ENCODE assay signal across 2 cellular contexts in genomic region chr17:8158267-8159031, GRCh38.
A peak's percentile ranks its signal among the peaks of the same experiment; 100 is the strongest.
TF ChIP-seq lines count a peak whose summit lies in the region.

No MANE protein-coding gene starts in this region.

TF ChIP-seq in GM12891, 5 proteins besides CTCF, POLR2A, EP300 and RAD21:
- TF ChIP-seq POLR2AphosphoS5 (IDR thresholded peaks at IDR 0.05; ENCODE audit: low read depth, low read length) (no peak), PAX5 (IDR thresholded peaks at IDR 0.05; ENCODE audit: insufficient read depth, low read length, severe bottlenecking) (no peak), SPI1 (IDR thresholded peaks at IDR 0.05; ENCODE audit: low read depth, low read length) (peak; percentile 61), POU2F2 (IDR thresholded peaks at IDR 0.05; ENCODE audit: low read depth, low read length) (no peak), TAF1 (IDR thresholded peaks at IDR 0.05; ENCODE audit: low read depth, low read length) (no peak)

TF ChIP-seq in GM12878, 131 proteins besides CTCF, POLR2A, EP300 and RAD21:
- TF ChIP-seq SMARCA5 (IDR thresholded peaks at IDR 0.05) (peak; percentile 78), SPI1 (IDR thresholded peaks at IDR 0.05; ENCODE audit: borderline replicate concordance, insufficient read depth, low read depth, low read length) (peak; percentile 73; the same call in 1 of the 2 replicates), MTA2 (IDR thresholded peaks at IDR 0.05; ENCODE audit: low read depth) (peak; percentile 9; the same call in 1 of the 2 replicates), FOXM1 (IDR thresholded peaks at IDR 0.05; ENCODE audit: low read depth, low read length) (no peak), BACH1 (IDR thresholded peaks at IDR 0.05; ENCODE audit: borderline replicate concordance) (peak; percentile 64; the same call in 1 of the 2 replicates), ESRRA (IDR thresholded peaks at IDR 0.05; ENCODE audit: low read length) (peak; percentile 72; the same call in 1 of the 2 replicates), HDGF (IDR thresholded peaks at IDR 0.05) (0 out of 2 replicates have a peak, but pooled peaks have one; percentile 57), RELA (IDR thresholded peaks at IDR 0.05; ENCODE audit: borderline replicate concordance, partially characterized antibody) (peak; percentile 5), BHLHE40 (IDR thresholded peaks at IDR 0.05; ENCODE audit: borderline replicate concordance in 1 of 2, low read depth in 2 of 2, low read length in 1 of 2) (peak in 1 of 2 experiments; percentile 54; a peak in 1 of 4 replicates), NRF1 (conservative IDR thresholded peaks at IDR 0.05; ENCODE audit: low read depth, low read length) (no peak), NBN (IDR thresholded peaks at IDR 0.05) (peak; percentile 52; the same call in 1 of the 2 replicates), ATF7 (IDR thresholded peaks at IDR 0.05; ENCODE audit: low read depth) (no peak), NR2F1 (conservative IDR thresholded peaks at IDR 0.05) (0 out of 2 replicates have a peak, but pooled peaks have one; percentile 51), IRF4 (IDR thresholded peaks at IDR 0.05; ENCODE audit: low read depth, low read length) (0 out of 2 replicates have a peak, but pooled peaks have one; percentile 52), NKRF (conservative IDR thresholded peaks at IDR 0.05) (0 out of 2 replicates have a peak, but pooled peaks have one; percentile 17), ZBTB40 (IDR thresholded peaks at IDR 0.05; ENCODE audit: borderline replicate concordance) (no peak), SMAD5 (IDR thresholded peaks at IDR 0.05; ENCODE audit: low read depth) (0 out of 2 replicates have a peak, but pooled peaks have one; percentile 9), RBBP5 (conservative IDR thresholded peaks at IDR 0.05) (no peak), POU2F2 (IDR thresholded peaks at IDR 0.05; ENCODE audit: borderline replicate concordance, low read depth, low read length) (0 out of 3 replicates have a peak, but pooled peaks have one; percentile 60), RFX5 (IDR thresholded peaks at IDR 0.05; ENCODE audit: low read depth, low read length) (no peak), RB1 (IDR thresholded peaks at IDR 0.05; ENCODE audit: borderline replicate concordance) (0 out of 2 replicates have a peak, but pooled peaks have one; percentile 51), PAX5 (IDR thresholded peaks at IDR 0.05; ENCODE audit: borderline replicate concordance, low read depth, low read length) (peak; percentile 36; the same call in 1 of the 2 replicates), IKZF1 (conservative IDR thresholded peaks at IDR 0.05) (peak; percentile 47; the same call in 1 of the 2 replicates), CREB1 (IDR thresholded peaks at IDR 0.05; ENCODE audit: low read depth) (peak; percentile 40; the same call in 1 of the 2 replicates), POLR2AphosphoS2 (IDR thresholded peaks at IDR 0.05; ENCODE audit: low read depth, low read length) (peak; percentile 69; the same call in 1 of the 2 replicates), POLR2AphosphoS5 (IDR thresholded peaks at IDR 0.05; ENCODE audit: low read length) (peak; percentile 20; the same call in 1 of the 2 replicates), TARDBP (IDR thresholded peaks at IDR 0.05; ENCODE audit: borderline replicate concordance) (no peak), ZNF207 (IDR thresholded peaks at IDR 0.05; ENCODE audit: borderline replicate concordance) (0 out of 2 replicates have a peak, but pooled peaks have one; percentile 34), SMC3 (IDR thresholded peaks at IDR 0.05; ENCODE audit: borderline replicate concordance, low read length) (peak; percentile 63; the same call in 1 of the 2 replicates), YY1 (IDR thresholded peaks at IDR 0.05; ENCODE audit: low read depth, low read length) (peak; percentile 55; the same call in 1 of the 2 replicates), WRNIP1 (IDR thresholded peaks at IDR 0.05; ENCODE audit: borderline replicate concordance, low read depth, low read length) (no peak), RUNX3 (IDR thresholded peaks at IDR 0.05; ENCODE audit: low read length) (peak; percentile 19; the same call in 1 of the 2 replicates), LARP7 (IDR thresholded peaks at IDR 0.05) (peak; percentile 54; the same call in 1 of the 2 replicates), GATAD2B (conservative IDR thresholded peaks at IDR 0.05; ENCODE audit: low read depth) (0 out of 2 replicates have a peak, but pooled peaks have one; percentile 25), IKZF2 (IDR thresholded peaks at IDR 0.05) (peak in 1 of 2 experiments; percentile 41; a peak in 3 of 4 replicates)
- TF ChIP-seq, protein P1, sequence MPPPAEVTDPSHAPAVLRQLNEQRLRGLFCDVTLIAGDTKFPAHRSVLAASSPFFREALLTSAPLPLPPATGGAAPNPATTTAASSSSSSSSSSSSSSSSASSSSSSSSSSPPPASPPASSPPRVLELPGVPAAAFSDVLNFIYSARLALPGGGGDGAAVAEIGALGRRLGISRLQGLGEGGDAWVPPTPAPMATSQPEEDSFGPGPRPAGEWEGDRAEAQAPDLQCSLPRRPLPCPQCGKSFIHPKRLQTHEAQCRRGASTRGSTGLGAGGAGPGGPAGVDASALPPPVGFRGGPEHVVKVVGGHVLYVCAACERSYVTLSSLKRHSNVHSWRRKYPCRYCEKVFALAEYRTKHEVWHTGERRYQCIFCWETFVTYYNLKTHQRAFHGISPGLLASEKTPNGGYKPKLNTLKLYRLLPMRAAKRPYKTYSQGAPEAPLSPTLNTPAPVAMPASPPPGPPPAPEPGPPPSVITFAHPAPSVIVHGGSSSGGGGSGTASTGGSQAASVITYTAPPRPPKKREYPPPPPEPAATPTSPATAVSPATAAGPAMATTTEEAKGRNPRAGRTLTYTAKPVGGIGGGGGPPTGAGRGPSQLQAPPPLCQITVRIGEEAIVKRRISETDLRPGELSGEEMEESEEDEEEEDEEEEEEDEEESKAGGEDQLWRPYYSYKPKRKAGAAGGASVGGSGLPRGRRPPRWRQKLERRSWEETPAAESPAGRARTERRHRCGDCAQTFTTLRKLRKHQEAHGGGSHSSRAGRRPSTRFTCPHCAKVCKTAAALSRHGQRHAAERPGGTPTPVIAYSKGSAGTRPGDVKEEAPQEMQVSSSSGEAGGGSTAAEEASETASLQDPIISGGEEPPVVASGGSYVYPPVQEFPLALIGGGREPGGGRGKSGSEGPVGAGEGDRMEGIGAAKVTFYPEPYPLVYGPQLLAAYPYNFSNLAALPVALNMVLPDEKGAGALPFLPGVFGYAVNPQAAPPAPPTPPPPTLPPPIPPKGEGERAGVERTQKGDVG (CRISPR knock-in tag; IDR thresholded peaks at IDR 0.05), result no peak
- TF ChIP-seq, protein P2, sequence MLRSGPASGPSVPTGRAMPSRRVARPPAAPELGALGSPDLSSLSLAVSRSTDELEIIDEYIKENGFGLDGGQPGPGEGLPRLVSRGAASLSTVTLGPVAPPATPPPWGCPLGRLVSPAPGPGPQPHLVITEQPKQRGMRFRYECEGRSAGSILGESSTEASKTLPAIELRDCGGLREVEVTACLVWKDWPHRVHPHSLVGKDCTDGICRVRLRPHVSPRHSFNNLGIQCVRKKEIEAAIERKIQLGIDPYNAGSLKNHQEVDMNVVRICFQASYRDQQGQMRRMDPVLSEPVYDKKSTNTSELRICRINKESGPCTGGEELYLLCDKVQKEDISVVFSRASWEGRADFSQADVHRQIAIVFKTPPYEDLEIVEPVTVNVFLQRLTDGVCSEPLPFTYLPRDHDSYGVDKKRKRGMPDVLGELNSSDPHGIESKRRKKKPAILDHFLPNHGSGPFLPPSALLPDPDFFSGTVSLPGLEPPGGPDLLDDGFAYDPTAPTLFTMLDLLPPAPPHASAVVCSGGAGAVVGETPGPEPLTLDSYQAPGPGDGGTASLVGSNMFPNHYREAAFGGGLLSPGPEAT (IDR thresholded peaks at IDR 0.05; ENCODE audit: low read depth), result peak; percentile 60; the same call in 1 of the 2 replicates
- TF ChIP-seq, protein P3, sequence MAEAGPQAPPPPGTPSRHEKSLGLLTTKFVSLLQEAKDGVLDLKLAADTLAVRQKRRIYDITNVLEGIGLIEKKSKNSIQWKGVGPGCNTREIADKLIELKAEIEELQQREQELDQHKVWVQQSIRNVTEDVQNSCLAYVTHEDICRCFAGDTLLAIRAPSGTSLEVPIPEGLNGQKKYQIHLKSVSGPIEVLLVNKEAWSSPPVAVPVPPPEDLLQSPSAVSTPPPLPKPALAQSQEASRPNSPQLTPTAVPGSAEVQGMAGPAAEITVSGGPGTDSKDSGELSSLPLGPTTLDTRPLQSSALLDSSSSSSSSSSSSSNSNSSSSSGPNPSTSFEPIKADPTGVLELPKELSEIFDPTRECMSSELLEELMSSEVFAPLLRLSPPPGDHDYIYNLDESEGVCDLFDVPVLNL (IDR thresholded peaks at IDR 0.05; ENCODE audit: low read depth, low read length), result no peak
- TF ChIP-seq, protein P4, sequence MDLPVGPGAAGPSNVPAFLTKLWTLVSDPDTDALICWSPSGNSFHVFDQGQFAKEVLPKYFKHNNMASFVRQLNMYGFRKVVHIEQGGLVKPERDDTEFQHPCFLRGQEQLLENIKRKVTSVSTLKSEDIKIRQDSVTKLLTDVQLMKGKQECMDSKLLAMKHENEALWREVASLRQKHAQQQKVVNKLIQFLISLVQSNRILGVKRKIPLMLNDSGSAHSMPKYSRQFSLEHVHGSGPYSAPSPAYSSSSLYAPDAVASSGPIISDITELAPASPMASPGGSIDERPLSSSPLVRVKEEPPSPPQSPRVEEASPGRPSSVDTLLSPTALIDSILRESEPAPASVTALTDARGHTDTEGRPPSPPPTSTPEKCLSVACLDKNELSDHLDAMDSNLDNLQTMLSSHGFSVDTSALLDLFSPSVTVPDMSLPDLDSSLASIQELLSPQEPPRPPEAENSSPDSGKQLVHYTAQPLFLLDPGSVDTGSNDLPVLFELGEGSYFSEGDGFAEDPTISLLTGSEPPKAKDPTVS (IDR thresholded peaks at IDR 0.05; ENCODE audit: low read depth, low read length), result no peak
- TF ChIP-seq, protein P5, sequence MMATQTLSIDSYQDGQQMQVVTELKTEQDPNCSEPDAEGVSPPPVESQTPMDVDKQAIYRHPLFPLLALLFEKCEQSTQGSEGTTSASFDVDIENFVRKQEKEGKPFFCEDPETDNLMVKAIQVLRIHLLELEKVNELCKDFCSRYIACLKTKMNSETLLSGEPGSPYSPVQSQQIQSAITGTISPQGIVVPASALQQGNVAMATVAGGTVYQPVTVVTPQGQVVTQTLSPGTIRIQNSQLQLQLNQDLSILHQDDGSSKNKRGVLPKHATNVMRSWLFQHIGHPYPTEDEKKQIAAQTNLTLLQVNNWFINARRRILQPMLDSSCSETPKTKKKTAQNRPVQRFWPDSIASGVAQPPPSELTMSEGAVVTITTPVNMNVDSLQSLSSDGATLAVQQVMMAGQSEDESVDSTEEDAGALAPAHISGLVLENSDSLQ (IDR thresholded peaks at IDR 0.05), result peak; percentile 29; the same call in 1 of the 2 replicates
- TF ChIP-seq, protein P6, sequence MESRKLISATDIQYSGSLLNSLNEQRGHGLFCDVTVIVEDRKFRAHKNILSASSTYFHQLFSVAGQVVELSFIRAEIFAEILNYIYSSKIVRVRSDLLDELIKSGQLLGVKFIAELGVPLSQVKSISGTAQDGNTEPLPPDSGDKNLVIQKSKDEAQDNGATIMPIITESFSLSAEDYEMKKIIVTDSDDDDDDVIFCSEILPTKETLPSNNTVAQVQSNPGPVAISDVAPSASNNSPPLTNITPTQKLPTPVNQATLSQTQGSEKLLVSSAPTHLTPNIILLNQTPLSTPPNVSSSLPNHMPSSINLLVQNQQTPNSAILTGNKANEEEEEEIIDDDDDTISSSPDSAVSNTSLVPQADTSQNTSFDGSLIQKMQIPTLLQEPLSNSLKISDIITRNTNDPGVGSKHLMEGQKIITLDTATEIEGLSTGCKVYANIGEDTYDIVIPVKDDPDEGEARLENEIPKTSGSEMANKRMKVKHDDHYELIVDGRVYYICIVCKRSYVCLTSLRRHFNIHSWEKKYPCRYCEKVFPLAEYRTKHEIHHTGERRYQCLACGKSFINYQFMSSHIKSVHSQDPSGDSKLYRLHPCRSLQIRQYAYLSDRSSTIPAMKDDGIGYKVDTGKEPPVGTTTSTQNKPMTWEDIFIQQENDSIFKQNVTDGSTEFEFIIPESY (IDR thresholded peaks at IDR 0.05), result 0 out of 2 replicates have a peak, but pooled peaks have one; percentile 11
